In genomic region chr10:133465191-133465949, GRCh38 we compare ENCODE assay signal across 28 cellular contexts. TPM values are rescaled to one million over a fixed set of nuclear protein-coding genes. Genes with fewer than 3 reads are reported as not detected.
A peak's percentile ranks its signal among the peaks of the same experiment; 100 is the strongest.
DNase-seq lines count a peak whose midpoint lies in the region; ATAC-seq and TF ChIP-seq lines count a peak whose summit lies in the region.
"Had no signal": no experiment of that assay in that cellular context is flagged by ENCODE, and none has a peak within 500 bp of the region (broad histone marks: within the 10 kb centered on the region; RNA-seq: fewer than 3 reads in every experiment).

No MANE protein-coding gene starts in this region.

- H3K27ac ChIP-seq in osteoblast (ENCODE audit: low read depth, low read length) (no peak overlapping the region), gastroesophageal sphincter (no peak overlapping the region)
- H3K27ac ChIP-seq: BLaER1, heart right ventricle, neural progenitor cell, psoas muscle, SJSA1, tibial artery had no signal

- H3K27me3 ChIP-seq in osteoblast (ENCODE audit: insufficient read depth, low read length), result no peaks in the 10 kb centered on the region
- no peaks in the 10 kb centered on the region for H3K27me3 ChIP-seq in gastroesophageal sphincter
- H3K27me3 ChIP-seq: BLaER1, neural progenitor cell, SJSA1, tibial artery had no signal

- no peak overlapping the region for H3K4me3 ChIP-seq in osteoblast (ENCODE audit: insufficient read depth, low read length)
- no peak overlapping the region for H3K4me3 ChIP-seq in gastroesophageal sphincter
- H3K4me3 ChIP-seq: BLaER1, heart right ventricle, neural progenitor cell, psoas muscle, SJSA1, tibial artery had no signal

- H4K20me1 ChIP-seq in osteoblast (ENCODE audit: insufficient read depth, low read length), result no peaks in the 10 kb centered on the region
- H4K20me1 ChIP-seq: BLaER1 had no signal

- H3K9me3 Mint-ChIP-seq in endothelial cell (ENCODE audit: unreplicated experiment), result peaks cover 8% of the 10 kb centered on the region

- H3K27me3 Mint-ChIP-seq in endothelial cell (ENCODE audit: unreplicated experiment), result peaks cover 21% of the 10 kb centered on the region
- H3K27me3 Mint-ChIP-seq: memory B cell had no signal

- ATAC-seq in gastroesophageal sphincter, result no peak
- ATAC-seq: heart right ventricle, psoas muscle had no signal

- TF ChIP-seq CTCF in GM20000 (IDR thresholded peaks at IDR 0.05; ENCODE audit: extremely low read depth, missing control alignments) (no peak), endothelial cell (IDR thresholded peaks at IDR 0.05; ENCODE audit: unreplicated experiment) (no peak), osteoblast (IDR thresholded peaks at IDR 0.05; ENCODE audit: extremely low read depth, low read depth, low read length) (no peak), gastroesophageal sphincter (IDR thresholded peaks at IDR 0.05) (no peak)

- H3K4me2 ChIP-seq in osteoblast (ENCODE audit: insufficient read depth, low read length), result no peak overlapping the region
- H3K4me2 ChIP-seq: BLaER1, neural progenitor cell had no signal

- H3K36me3 Mint-ChIP-seq in endothelial cell (ENCODE audit: low read depth, unreplicated experiment), result no peaks in the 10 kb centered on the region
- H3K36me3 Mint-ChIP-seq: neural progenitor cell had no signal

- no peaks in the 10 kb centered on the region for H3K4me1 ChIP-seq in osteoblast (ENCODE audit: insufficient read depth, low read length)
- H3K4me1 ChIP-seq in gastroesophageal sphincter, result no peaks in the 10 kb centered on the region
- H3K4me1 ChIP-seq: BLaER1, heart right ventricle, neural progenitor cell, psoas muscle, SJSA1, tibial artery had no signal

- H2AFZ ChIP-seq in osteoblast (ENCODE audit: low read length), result no peak overlapping the region
- H2AFZ ChIP-seq: neural progenitor cell had no signal

- TF ChIP-seq EP300 in gastroesophageal sphincter (IDR thresholded peaks at IDR 0.05), result no peak

- TF ChIP-seq POLR2A in gastroesophageal sphincter (IDR thresholded peaks at IDR 0.05), result no peak

- peak; percentile 14 for DNase-seq in AG20443 (ENCODE audit: low spot score)
- peak; percentile 34 for DNase-seq in GM20000 (ENCODE audit: low spot score)
- peak; percentile 28 for DNase-seq in endothelial cell (ENCODE audit: low spot score)
- DNase-seq in osteoblast (ENCODE audit: insufficient read length, low spot score, missing footprints), result peak; percentile 73
- no peak for DNase-seq in stimulated activated CD4-positive, alpha-beta T cell treated with anti-CD3 and anti-CD28 coated beads, Interleukin-4, amount 100 ng/mL, for 24 hours
- no peak for DNase-seq in COR-L47 (lab: John Stamatoyannopoulos, UW)
- DNase-seq: activated CD4-positive, CD25-positive, alpha-beta regulatory T cell treated with anti-CD3 and anti-CD28 coated beads, Interleukin-2, amount 50 U/mL, for 72 hours; activated naive CD4-positive, alpha-beta T cell treated with Interleukin-2 at 50 U/mL for 16 hours; effector CD8-positive, alpha-beta T cell; erythroblast; foreskin fibroblast; HCEC 1CT; heart right ventricle; KBM-7; NCI-H2081 treated with DMSO at 0.1 percent for 48 hours; NCI-H345; NCI-H748 treated with DMSO at 0.1 percent for 48 hours; psoas muscle; T-helper 1 cell had no signal

- H3K4me3 Mint-ChIP-seq in endothelial cell (ENCODE audit: unreplicated experiment), result no peak overlapping the region
- H3K4me3 Mint-ChIP-seq: memory B cell, neural progenitor cell had no signal

- WGBS in gastroesophageal sphincter (ENCODE audit: low coverage in 1 of 2), 2 donors, result no CpG with 5 or more reads among the region's 55 CpGs

- H3K9me3 ChIP-seq in osteoblast (ENCODE audit: low read depth, low read length) (no peaks in the 10 kb centered on the region), gastroesophageal sphincter (peaks cover 0 to 3% (median 0%) of the 10 kb centered on the region in 3 donors)
- H3K9me3 ChIP-seq: BLaER1, psoas muscle, SJSA1, tibial artery had no signal

- no peaks in the 10 kb centered on the region for H3K4me1 Mint-ChIP-seq in endothelial cell (ENCODE audit: unreplicated experiment)
- H3K4me1 Mint-ChIP-seq: memory B cell, neural progenitor cell had no signal

- no peak overlapping the region for H3K27ac Mint-ChIP-seq in endothelial cell (ENCODE audit: unreplicated experiment)
- H3K27ac Mint-ChIP-seq: memory B cell, neural progenitor cell had no signal

- no peaks in the 10 kb centered on the region for H3K36me3 ChIP-seq in osteoblast (ENCODE audit: insufficient read depth, low read length)
- H3K36me3 ChIP-seq in gastroesophageal sphincter, result peaks cover 0 to 51% of the 10 kb centered on the region in 2 donors
- H3K36me3 ChIP-seq: BLaER1, heart right ventricle, neural progenitor cell, SJSA1 had no signal

- H3K79me2 ChIP-seq in osteoblast (ENCODE audit: insufficient read depth, low read length), result no peaks in the 10 kb centered on the region

RNA-seq across cellular contexts. Expression of gene SCART1, which starts 11.6 kb away (rescaled TPM):
- total RNA-seq in endothelial cell (ENCODE audit: unreplicated experiment), result 0.36 TPM
- total RNA-seq in osteoblast, result 5.1 and 5.6 TPM in 2 replicates
- total RNA-seq in gastroesophageal sphincter, result 1 to 10 TPM in 3 of 4 donors, under 1 TPM in 1; 0.27 to 3.9 (median 2.0) TPM

RNA-seq across cellular contexts. Expression of gene SPRN, which starts 40.9 kb away (rescaled TPM):
- total RNA-seq in endothelial cell (ENCODE audit: unreplicated experiment) (0.28 TPM), osteoblast (under 0.01 TPM in 2 replicates), gastroesophageal sphincter (under 1 TPM in 2 of 4 donors, not detected in 2; 0.12 to 0.35 TPM)
- total RNA-seq: HT-29, MCF 10A, psoas muscle, RPMI7951, SJSA1 had no signal

Comparison
In these comparisons a context has a peak if more than half of its experiments do, and no peak if none do; other contexts are left out.
1. DNase-seq: peak in AG20443 (single experiment), GM20000 (single experiment), endothelial cell (single experiment) and osteoblast (single experiment); none in stimulated activated CD4-positive, alpha-beta T cell treated with anti-CD3 and anti-CD28 coated beads, Interleukin-4, amount 100 ng/mL, for 24 hours (single experiment) and COR-L47 (single experiment).